8 cellular contexts compared by ENCODE assay signal in the genomic region with DNA sequence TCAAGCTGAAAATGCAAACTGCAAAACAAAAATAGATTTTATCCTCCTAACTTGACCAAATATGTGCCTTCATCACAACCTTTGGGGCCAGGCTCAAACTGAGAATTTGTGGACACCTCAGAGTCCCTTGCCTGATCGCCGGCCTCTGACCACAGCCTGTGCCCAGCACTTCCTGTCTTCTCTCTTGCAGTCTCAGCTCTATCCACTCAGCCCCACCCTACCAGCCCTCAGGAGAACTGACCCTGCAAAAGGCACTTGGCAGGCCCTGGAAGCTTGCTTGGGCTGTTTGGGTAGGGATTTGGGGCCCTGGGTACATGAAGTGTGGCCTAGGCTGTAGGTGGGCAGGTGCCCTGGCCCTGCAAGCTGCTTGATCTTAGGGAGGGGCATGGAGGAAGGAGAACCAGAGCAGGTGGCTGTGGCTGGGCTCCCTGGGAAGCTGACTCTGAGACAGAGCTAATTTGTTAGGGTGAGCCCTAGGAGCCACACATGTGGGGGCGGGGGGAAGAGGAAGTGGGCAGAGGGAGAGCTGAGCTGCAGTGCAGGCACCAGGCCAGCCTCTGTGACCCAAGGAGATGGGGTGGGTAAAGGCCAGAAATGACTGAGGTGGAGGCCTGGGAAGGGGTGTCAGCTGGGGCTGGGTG. TPM values are rescaled to one million over a fixed set of nuclear protein-coding genes. Genes with fewer than 3 reads are reported as not detected.
DNase-seq lines count a peak whose midpoint lies in the region; ATAC-seq, FAIRE-seq and TF ChIP-seq lines count a peak whose summit lies in the region.

No MANE protein-coding gene starts in this region.

- peaks cover 19% of the 10 kb centered on the region for H3K4me1 Mint-ChIP-seq in activated B cell treated with CpG ODN at 0.5 μM for 24 hours
- peaks cover 22% of the 10 kb centered on the region for H3K4me1 Mint-ChIP-seq in type B pancreatic cell (ENCODE audit: unreplicated experiment)

- intact Hi-C loops in activated B cell treated with CpG ODN at 0.5 μM for 24 hours (cut with micrococcal nuclease) = loop anchor here (5.0 kb wide), 1 partner anchor 1343 kb away; no protein-coding TSS in a partner anchor
- intact Hi-C loops in lower leg skin (cut with DNase I; ENCODE audit: low total_unique reads) = loop anchor here (5.0 to 10.0 kb wide), 3 partner anchors 120 to 463 kb away; no protein-coding TSS in a partner anchor

- peak overlapping the region; percentile 47 for H3K27ac Mint-ChIP-seq in activated B cell treated with CpG ODN at 0.5 μM for 24 hours
- H3K27ac Mint-ChIP-seq in type B pancreatic cell = no peak overlapping the region

- CTCF ChIA-PET in activated B cell treated with CpG ODN at 0.5 μM for 24 hours (lab: Charles Lee) = interaction anchor here (0.7 kb wide), 1 partner anchor 502 kb away, joined by 3 read pairs; no protein-coding TSS in a partner anchor

- POLR2A ChIA-PET in activated B cell treated with CpG ODN at 0.5 μM for 24 hours (lab: Charles Lee) = no interaction called here

- peak; percentile 64 for DNase-seq in activated CD8-positive, alpha-beta memory T cell treated with anti-CD3 and anti-CD28 coated beads for 24 hours
- no peak for DNase-seq in activated CD8-positive, alpha-beta memory T cell treated with anti-CD3 and anti-CD28 coated beads, Interleukin-2, amount 50 U/mL, for 4 hours
- DNase-seq in activated B cell treated with CpG ODN at 0.5 μM for 24 hours = no peak
- peak; percentile 75 to 93 for DNase-seq in lower leg skin (ENCODE audit: low spot score in 2 of 2)
- no peak for DNase-seq in type B pancreatic cell (ENCODE audit: extremely low spot score, unreplicated experiment)
- DNase-seq in D721Med (ENCODE audit: insufficient read length, low spot score) = no peak
- no peak for DNase-seq in SW 1271 (lab: John Stamatoyannopoulos, UW)

- no peak for TF ChIP-seq CTCF in activated B cell treated with CpG ODN at 0.5 μM for 24 hours (IDR thresholded peaks at IDR 0.05)
- no peak for TF ChIP-seq CTCF in lower leg skin (IDR thresholded peaks at IDR 0.05)
- TF ChIP-seq CTCF in type B pancreatic cell (conservative IDR thresholded peaks at IDR 0.05) = no peak
- no peak for TF ChIP-seq CTCF in D721Med (IDR thresholded peaks at IDR 0.05; ENCODE audit: insufficient read depth, missing control alignments)

- ATAC-seq in activated B cell treated with CpG ODN at 0.5 μM for 24 hours (ENCODE audit: low read depth) (no peak), HG03135 (IDR thresholded peaks at IDR 0.05; ENCODE audit: unreplicated experiment) (no peak)

- 61 to 76% methylated on average over 3 of the region's 3 CpGs for WGBS in lower leg skin, 2 donors

- no peak for FAIRE-seq in D721Med (lab: Jason Lieb, UNC)

- TF ChIP-seq POLR2A in lower leg skin (IDR thresholded peaks at IDR 0.05) = no peak

- H3K27me3 Mint-ChIP-seq in activated B cell treated with CpG ODN at 0.5 μM for 24 hours (peaks cover 15% of the 10 kb centered on the region), type B pancreatic cell (peaks cover 57% of the 10 kb centered on the region)

- no peaks in the 10 kb centered on the region for H3K36me3 Mint-ChIP-seq in activated B cell treated with CpG ODN at 0.5 μM for 24 hours (ENCODE audit: low read depth)
- H3K36me3 Mint-ChIP-seq in type B pancreatic cell = no peaks in the 10 kb centered on the region

- no peaks in the 10 kb centered on the region for H3K9me3 Mint-ChIP-seq in activated B cell treated with CpG ODN at 0.5 μM for 24 hours
- H3K9me3 Mint-ChIP-seq in type B pancreatic cell = no peaks in the 10 kb centered on the region

- no peak overlapping the region for H3K4me3 ChIP-seq in lower leg skin (ENCODE audit: low read depth, poor library complexity, severe bottlenecking)

- no peak overlapping the region for H3K4me3 Mint-ChIP-seq in activated B cell treated with CpG ODN at 0.5 μM for 24 hours
- peak overlapping the region; percentile 36 for H3K4me3 Mint-ChIP-seq in type B pancreatic cell

RNA-seq across cellular contexts. Expression of a gene that starts 8.6 kb away (rescaled TPM):
- total RNA-seq in activated B cell treated with CpG ODN at 0.5 μM for 24 hours (not detected in 2 replicates), lower leg skin (100 to 1,000 TPM in 1 of 4 donors, 10 to 100 TPM in 3; 15.0 to 113 (median 29.8) TPM), type B pancreatic cell (ENCODE audit: low replicate concordance) (0.43 and 1.2 TPM in 2 replicates)

RNA-seq across cellular contexts. Expression of a gene that starts 58.7 kb away (rescaled TPM):
- total RNA-seq in activated B cell treated with CpG ODN at 0.5 μM for 24 hours (42.5 and 44.0 TPM in 2 replicates), lower leg skin (100 to 1,000 TPM in 3 of 4 donors, 10 to 100 TPM in 1; 77.4 to 178 (median 133) TPM), type B pancreatic cell (ENCODE audit: low replicate concordance) (45.5 and 49.7 TPM in 2 replicates)

RNA-seq across cellular contexts. Expression of a gene that starts 58.8 kb away (rescaled TPM):
- total RNA-seq in activated B cell treated with CpG ODN at 0.5 μM for 24 hours (38.5 and 43.4 TPM in 2 replicates), lower leg skin (100 to 1,000 TPM; 146 to 177 (median 159) TPM), type B pancreatic cell (ENCODE audit: low replicate concordance) (83.6 and 112 TPM in 2 replicates)

Comparison
In these comparisons a context has a peak if more than half of its experiments do, and no peak if none do; other contexts are left out.
1. DNase-seq: peak in activated CD8-positive, alpha-beta memory T cell treated with anti-CD3 and anti-CD28 coated beads for 24 hours (single experiment) and lower leg skin (2 of 2); none in activated CD8-positive, alpha-beta memory T cell treated with anti-CD3 and anti-CD28 coated beads, Interleukin-2, amount 50 U/mL, for 4 hours (single experiment), activated B cell treated with CpG ODN at 0.5 μM for 24 hours (single experiment), type B pancreatic cell (single experiment), D721Med (single experiment) and SW 1271 (0 of 2).